In the genomic region with DNA sequence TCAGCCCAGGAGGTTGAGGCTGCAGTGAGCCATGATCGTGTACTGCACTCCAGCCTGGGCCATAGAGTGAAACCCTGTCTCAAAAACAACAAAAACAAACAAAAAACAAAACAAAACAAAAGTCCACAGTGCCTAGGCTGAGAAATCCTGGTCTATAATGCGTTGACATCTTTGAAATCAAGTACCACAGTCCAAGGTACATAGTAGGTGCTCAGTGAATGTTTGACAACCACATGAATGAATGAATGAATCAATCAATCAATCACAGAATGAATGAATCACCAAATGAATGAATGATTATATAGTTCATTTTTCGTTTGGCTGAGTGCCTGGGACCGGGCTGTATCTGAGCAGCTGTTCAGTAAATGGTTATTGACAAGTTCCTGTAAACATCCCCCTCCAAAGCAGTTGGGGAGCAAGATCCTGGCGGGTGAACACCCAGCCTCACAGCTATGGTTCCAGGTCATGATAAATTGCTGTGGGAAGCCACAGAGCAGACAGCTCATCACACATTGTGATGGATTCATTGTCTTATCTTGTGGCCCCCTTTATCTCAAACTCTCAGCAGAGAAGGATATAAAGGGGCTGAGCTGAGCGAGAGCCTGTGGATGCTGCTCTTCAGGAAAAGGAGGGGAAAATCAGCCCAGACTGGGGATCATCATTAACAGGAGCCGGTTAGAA, we compare ENCODE assay signal across 1 cellular context.
TF ChIP-seq lines count a peak whose summit lies in the region.

No MANE protein-coding gene starts in this region.

TF ChIP-seq in K562, 482 proteins besides CTCF, POLR2A, EP300 and RAD21 (continued from another document and continues in another):
- TF ChIP-seq, protein P1, sequence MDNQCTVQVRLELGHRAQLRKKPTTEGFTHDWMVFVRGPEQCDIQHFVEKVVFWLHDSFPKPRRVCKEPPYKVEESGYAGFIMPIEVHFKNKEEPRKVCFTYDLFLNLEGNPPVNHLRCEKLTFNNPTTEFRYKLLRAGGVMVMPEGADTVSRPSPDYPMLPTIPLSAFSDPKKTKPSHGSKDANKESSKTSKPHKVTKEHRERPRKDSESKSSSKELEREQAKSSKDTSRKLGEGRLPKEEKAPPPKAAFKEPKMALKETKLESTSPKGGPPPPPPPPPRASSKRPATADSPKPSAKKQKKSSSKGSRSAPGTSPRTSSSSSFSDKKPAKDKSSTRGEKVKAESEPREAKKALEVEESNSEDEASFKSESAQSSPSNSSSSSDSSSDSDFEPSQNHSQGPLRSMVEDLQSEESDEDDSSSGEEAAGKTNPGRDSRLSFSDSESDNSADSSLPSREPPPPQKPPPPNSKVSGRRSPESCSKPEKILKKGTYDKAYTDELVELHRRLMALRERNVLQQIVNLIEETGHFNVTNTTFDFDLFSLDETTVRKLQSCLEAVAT (IDR thresholded peaks at IDR 0.05): no peak
- TF ChIP-seq BCL6 (CRISPR knock-in tag; IDR thresholded peaks at IDR 0.05): peak; percentile 57; the same call in 1 of the 2 replicates
- TF ChIP-seq, protein P2, sequence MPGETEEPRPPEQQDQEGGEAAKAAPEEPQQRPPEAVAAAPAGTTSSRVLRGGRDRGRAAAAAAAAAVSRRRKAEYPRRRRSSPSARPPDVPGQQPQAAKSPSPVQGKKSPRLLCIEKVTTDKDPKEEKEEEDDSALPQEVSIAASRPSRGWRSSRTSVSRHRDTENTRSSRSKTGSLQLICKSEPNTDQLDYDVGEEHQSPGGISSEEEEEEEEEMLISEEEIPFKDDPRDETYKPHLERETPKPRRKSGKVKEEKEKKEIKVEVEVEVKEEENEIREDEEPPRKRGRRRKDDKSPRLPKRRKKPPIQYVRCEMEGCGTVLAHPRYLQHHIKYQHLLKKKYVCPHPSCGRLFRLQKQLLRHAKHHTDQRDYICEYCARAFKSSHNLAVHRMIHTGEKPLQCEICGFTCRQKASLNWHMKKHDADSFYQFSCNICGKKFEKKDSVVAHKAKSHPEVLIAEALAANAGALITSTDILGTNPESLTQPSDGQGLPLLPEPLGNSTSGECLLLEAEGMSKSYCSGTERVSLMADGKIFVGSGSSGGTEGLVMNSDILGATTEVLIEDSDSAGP (CRISPR knock-in tag; IDR thresholded peaks at IDR 0.05): no peak
- TF ChIP-seq ZNF384 (IDR thresholded peaks at IDR 0.05; ENCODE audit: low read depth, low read length): no peak
- TF ChIP-seq, protein P3, sequence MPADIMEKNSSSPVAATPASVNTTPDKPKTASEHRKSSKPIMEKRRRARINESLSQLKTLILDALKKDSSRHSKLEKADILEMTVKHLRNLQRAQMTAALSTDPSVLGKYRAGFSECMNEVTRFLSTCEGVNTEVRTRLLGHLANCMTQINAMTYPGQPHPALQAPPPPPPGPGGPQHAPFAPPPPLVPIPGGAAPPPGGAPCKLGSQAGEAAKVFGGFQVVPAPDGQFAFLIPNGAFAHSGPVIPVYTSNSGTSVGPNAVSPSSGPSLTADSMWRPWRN (IDR thresholded peaks at IDR 0.05; ENCODE audit: low read depth): no peak
- peak; percentile 87 for TF ChIP-seq TEAD4 (IDR thresholded peaks at IDR 0.05; ENCODE audit: low read length)
- no peak for TF ChIP-seq TEAD4 (CRISPR knock-in tag; IDR thresholded peaks at IDR 0.05; ENCODE audit: borderline replicate concordance)
- TF ChIP-seq KAT8 (IDR thresholded peaks at IDR 0.05; ENCODE audit: low read depth): no peak
- TF ChIP-seq CREB1 (IDR thresholded peaks at IDR 0.05): 0 out of 2 replicates have a peak, but pooled peaks have one; percentile 26
- no peak for TF ChIP-seq CREB1 (CRISPR knock-in tag; IDR thresholded peaks at IDR 0.05)
- peak; percentile 54 for TF ChIP-seq MEF2D (tag; conservative IDR thresholded peaks at IDR 0.05; ENCODE audit: low read depth)
- peak; percentile 81 for TF ChIP-seq GATA2 (CRISPR knock-in tag; IDR thresholded peaks at IDR 0.05)
- no peak for TF ChIP-seq ZBTB1 (CRISPR knock-in tag; IDR thresholded peaks at IDR 0.05; ENCODE audit: borderline replicate concordance, low read depth)
- TF ChIP-seq NFIX (CRISPR knock-in tag; IDR thresholded peaks at IDR 0.05; ENCODE audit: low read depth): no peak
- peak; percentile 60 for TF ChIP-seq HDAC2 (IDR thresholded peaks at IDR 0.05)
- TF ChIP-seq SIRT6 (IDR thresholded peaks at IDR 0.05; ENCODE audit: low read depth, low read length): no peak
- TF ChIP-seq, protein P4, sequence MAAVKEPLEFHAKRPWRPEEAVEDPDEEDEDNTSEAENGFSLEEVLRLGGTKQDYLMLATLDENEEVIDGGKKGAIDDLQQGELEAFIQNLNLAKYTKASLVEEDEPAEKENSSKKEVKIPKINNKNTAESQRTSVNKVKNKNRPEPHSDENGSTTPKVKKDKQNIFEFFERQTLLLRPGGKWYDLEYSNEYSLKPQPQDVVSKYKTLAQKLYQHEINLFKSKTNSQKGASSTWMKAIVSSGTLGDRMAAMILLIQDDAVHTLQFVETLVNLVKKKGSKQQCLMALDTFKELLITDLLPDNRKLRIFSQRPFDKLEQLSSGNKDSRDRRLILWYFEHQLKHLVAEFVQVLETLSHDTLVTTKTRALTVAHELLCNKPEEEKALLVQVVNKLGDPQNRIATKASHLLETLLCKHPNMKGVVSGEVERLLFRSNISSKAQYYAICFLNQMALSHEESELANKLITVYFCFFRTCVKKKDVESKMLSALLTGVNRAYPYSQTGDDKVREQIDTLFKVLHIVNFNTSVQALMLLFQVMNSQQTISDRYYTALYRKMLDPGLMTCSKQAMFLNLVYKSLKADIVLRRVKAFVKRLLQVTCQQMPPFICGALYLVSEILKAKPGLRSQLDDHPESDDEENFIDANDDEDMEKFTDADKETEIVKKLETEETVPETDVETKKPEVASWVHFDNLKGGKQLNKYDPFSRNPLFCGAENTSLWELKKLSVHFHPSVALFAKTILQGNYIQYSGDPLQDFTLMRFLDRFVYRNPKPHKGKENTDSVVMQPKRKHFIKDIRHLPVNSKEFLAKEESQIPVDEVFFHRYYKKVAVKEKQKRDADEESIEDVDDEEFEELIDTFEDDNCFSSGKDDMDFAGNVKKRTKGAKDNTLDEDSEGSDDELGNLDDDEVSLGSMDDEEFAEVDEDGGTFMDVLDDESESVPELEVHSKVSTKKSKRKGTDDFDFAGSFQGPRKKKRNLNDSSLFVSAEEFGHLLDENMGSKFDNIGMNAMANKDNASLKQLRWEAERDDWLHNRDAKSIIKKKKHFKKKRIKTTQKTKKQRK (IDR thresholded peaks at IDR 0.05; ENCODE audit: borderline replicate concordance, low read depth, low read length): no peak
- no peak for TF ChIP-seq OTX1 (CRISPR knock-in tag; IDR thresholded peaks at IDR 0.05)
- TF ChIP-seq L3MBTL2 (IDR thresholded peaks at IDR 0.05): no peak
- TF ChIP-seq WHSC1 (IDR thresholded peaks at IDR 0.05; ENCODE audit: low read length): no peak
- no peak for TF ChIP-seq CAMTA2 (CRISPR knock-in tag; conservative IDR thresholded peaks at IDR 0.05)
- no peak for TF ChIP-seq ZNF143 (CRISPR knock-in tag; IDR thresholded peaks at IDR 0.05)
- no peak for TF ChIP-seq NCOA6 (IDR thresholded peaks at IDR 0.05)
- TF ChIP-seq SMC3 (conservative IDR thresholded peaks at IDR 0.05; ENCODE audit: insufficient read depth, low read depth, low read length): no peak
- TF ChIP-seq, protein P5, sequence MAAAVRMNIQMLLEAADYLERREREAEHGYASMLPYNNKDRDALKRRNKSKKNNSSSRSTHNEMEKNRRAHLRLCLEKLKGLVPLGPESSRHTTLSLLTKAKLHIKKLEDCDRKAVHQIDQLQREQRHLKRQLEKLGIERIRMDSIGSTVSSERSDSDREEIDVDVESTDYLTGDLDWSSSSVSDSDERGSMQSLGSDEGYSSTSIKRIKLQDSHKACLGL (CRISPR knock-in tag; IDR thresholded peaks at IDR 0.05; ENCODE audit: borderline replicate concordance, poor library complexity, severe bottlenecking): no peak
- peak; percentile 60; the same call in 1 of the 2 replicates for TF ChIP-seq PML (IDR thresholded peaks at IDR 0.05; ENCODE audit: low read length)
- no peak for TF ChIP-seq MYC (IDR thresholded peaks at IDR 0.05; ENCODE audit: low read depth, low read length)
- TF ChIP-seq MYC (CRISPR knock-in tag; IDR thresholded peaks at IDR 0.05; ENCODE audit: borderline replicate concordance, low read depth): no peak
- TF ChIP-seq FOXP1 (CRISPR knock-in tag; IDR thresholded peaks at IDR 0.05): no peak
- TF ChIP-seq, protein P6, sequence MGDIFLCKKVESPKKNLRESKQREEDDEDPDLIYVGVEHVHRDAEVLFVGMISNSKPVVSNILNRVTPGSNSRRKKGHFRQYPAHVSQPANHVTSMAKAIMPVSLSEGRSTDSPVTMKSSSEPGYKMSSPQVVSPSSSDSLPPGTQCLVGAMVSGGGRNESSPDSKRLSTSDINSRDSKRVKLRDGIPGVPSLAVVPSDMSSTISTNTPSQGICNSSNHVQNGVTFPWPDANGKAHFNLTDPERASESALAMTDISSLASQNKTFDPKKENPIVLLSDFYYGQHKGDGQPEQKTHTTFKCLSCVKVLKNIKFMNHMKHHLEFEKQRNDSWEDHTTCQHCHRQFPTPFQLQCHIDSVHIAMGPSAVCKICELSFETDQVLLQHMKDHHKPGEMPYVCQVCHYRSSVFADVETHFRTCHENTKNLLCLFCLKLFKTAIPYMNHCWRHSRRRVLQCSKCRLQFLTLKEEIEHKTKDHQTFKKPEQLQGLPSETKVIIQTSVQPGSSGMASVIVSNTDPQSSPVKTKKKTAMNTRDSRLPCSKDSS (IDR thresholded peaks at IDR 0.05; ENCODE audit: low read depth, partially characterized antibody): no peak
- TF ChIP-seq FOXK2 (conservative IDR thresholded peaks at IDR 0.05 in 1 of 2, IDR thresholded peaks at IDR 0.05 in 1 of 2; ENCODE audit: low read depth in 2 of 2): no peak
- TF ChIP-seq, protein P7, sequence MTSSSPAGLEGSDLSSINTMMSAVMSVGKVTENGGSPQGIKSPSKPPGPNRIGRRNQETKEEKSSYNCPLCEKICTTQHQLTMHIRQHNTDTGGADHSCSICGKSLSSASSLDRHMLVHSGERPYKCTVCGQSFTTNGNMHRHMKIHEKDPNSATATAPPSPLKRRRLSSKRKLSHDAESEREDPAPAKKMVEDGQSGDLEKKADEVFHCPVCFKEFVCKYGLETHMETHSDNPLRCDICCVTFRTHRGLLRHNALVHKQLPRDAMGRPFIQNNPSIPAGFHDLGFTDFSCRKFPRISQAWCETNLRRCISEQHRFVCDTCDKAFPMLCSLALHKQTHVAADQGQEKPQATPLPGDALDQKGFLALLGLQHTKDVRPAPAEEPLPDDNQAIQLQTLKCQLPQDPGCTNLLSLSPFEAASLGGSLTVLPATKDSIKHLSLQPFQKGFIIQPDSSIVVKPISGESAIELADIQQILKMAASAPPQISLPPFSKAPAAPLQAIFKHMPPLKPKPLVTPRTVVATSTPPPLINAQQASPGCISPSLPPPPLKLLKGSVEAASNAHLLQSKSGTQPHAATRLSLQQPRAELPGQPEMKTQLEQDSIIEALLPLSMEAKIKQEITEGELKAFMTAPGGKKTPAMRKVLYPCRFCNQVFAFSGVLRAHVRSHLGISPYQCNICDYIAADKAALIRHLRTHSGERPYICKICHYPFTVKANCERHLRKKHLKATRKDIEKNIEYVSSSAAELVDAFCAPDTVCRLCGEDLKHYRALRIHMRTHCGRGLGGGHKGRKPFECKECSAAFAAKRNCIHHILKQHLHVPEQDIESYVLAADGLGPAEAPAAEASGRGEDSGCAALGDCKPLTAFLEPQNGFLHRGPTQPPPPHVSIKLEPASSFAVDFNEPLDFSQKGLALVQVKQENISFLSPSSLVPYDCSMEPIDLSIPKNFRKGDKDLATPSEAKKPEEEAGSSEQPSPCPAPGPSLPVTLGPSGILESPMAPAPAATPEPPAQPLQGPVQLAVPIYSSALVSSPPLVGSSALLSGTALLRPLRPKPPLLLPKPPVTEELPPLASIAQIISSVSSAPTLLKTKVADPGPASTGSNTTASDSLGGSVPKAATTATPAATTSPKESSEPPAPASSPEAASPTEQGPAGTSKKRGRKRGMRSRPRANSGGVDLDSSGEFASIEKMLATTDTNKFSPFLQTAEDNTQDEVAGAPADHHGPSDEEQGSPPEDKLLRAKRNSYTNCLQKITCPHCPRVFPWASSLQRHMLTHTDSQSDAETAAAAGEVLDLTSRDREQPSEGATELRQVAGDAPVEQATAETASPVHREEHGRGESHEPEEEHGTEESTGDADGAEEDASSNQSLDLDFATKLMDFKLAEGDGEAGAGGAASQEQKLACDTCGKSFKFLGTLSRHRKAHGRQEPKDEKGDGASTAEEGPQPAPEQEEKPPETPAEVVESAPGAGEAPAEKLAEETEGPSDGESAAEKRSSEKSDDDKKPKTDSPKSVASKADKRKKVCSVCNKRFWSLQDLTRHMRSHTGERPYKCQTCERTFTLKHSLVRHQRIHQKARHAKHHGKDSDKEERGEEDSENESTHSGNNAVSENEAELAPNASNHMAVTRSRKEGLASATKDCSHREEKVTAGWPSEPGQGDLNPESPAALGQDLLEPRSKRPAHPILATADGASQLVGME (CRISPR knock-in tag; IDR thresholded peaks at IDR 0.05): 0 out of 2 replicates have a peak, but pooled peaks have one; percentile 37
- TF ChIP-seq MYBL2 (IDR thresholded peaks at IDR 0.05; ENCODE audit: low read depth): no peak
- no peak for TF ChIP-seq MYBL2 (CRISPR knock-in tag; IDR thresholded peaks at IDR 0.05; ENCODE audit: borderline replicate concordance)
- TF ChIP-seq, protein P8, sequence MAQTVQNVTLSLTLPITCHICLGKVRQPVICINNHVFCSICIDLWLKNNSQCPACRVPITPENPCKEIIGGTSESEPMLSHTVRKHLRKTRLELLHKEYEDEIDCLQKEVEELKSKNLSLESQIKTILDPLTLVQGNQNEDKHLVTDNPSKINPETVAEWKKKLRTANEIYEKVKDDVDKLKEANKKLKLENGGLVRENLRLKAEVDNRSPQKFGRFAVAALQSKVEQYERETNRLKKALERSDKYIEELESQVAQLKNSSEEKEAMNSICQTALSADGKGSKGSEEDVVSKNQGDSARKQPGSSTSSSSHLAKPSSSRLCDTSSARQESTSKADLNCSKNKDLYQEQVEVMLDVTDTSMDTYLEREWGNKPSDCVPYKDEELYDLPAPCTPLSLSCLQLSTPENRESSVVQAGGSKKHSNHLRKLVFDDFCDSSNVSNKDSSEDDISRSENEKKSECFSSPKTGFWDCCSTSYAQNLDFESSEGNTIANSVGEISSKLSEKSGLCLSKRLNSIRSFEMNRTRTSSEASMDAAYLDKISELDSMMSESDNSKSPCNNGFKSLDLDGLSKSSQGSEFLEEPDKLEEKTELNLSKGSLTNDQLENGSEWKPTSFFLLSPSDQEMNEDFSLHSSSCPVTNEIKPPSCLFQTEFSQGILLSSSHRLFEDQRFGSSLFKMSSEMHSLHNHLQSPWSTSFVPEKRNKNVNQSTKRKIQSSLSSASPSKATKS (CRISPR knock-in tag; IDR thresholded peaks at IDR 0.05): no peak
- TF ChIP-seq POLR2H (tag; IDR thresholded peaks at IDR 0.05; ENCODE audit: low read depth): no peak
- TF ChIP-seq ZNF785 (CRISPR knock-in tag; IDR thresholded peaks at IDR 0.05): no peak
- TF ChIP-seq BRF1 (IDR thresholded peaks at IDR 0.05; ENCODE audit: borderline replicate concordance, extremely low read depth, insufficient read length): no peak
- TF ChIP-seq, protein P9, sequence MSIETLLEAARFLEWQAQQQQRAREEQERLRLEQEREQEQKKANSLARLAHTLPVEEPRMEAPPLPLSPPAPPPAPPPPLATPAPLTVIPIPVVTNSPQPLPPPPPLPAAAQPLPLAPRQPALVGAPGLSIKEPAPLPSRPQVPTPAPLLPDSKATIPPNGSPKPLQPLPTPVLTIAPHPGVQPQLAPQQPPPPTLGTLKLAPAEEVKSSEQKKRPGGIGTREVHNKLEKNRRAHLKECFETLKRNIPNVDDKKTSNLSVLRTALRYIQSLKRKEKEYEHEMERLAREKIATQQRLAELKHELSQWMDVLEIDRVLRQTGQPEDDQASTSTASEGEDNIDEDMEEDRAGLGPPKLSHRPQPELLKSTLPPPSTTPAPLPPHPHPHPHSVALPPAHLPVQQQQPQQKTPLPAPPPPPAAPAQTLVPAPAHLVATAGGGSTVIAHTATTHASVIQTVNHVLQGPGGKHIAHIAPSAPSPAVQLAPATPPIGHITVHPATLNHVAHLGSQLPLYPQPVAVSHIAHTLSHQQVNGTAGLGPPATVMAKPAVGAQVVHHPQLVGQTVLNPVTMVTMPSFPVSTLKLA (conservative IDR thresholded peaks at IDR 0.05): no peak
- no peak for TF ChIP-seq ATF7 (IDR thresholded peaks at IDR 0.05)
- no peak for TF ChIP-seq MCM2 (IDR thresholded peaks at IDR 0.05; ENCODE audit: low read depth)
- TF ChIP-seq LCOR (CRISPR knock-in tag; IDR thresholded peaks at IDR 0.05): no peak
